8 cellular contexts compared by ENCODE assay signal in the genomic region with DNA sequence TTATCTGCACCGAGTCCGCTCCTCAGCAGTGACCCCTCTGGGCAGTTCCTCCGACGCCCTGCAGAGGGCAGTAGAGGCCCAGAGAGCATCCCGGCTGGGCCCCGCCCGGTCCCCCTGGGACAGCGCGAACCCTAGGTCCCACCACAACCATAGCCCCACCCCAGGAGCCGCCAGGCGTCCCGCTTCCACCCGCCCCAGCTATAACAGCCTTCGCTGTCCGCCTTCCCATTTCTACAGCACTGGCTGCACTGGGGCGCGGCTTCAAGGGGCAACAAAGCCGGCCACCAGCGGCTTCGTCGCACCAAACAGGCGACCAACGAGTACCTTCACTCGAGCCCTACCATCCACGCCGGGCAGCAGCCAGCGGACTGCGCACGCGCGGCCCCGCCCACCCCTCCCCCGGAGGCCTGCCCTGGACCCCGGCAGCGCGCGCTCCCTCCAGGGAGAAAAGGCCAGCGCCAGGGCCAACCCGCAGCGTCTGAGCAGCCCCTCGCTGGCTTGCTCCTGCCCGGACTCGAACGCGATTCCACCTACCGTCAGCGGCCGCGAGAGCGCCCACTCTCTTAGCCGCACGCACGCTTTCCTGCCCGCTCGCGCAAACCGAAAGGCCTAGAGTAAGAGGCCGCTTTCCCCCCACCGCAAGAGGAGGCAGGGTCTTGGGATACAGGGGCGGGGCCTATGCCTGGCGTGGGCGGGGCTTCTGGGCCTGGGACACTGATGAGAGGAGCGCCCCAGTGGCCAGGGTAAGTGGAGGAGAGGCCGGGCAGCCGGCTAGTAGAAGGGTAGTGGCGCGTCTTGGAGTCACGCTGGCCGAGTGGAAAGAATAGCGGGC. TPM values are rescaled to one million over a fixed set of nuclear protein-coding genes. Genes with fewer than 3 reads are reported as not detected.
DNase-seq lines count a peak whose midpoint lies in the region; ATAC-seq and TF ChIP-seq lines count a peak whose summit lies in the region.

A gene with protein sequence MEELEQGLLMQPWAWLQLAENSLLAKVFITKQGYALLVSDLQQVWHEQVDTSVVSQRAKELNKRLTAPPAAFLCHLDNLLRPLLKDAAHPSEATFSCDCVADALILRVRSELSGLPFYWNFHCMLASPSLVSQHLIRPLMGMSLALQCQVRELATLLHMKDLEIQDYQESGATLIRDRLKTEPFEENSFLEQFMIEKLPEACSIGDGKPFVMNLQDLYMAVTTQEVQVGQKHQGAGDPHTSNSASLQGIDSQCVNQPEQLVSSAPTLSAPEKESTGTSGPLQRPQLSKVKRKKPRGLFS (minus strand): TSS at position 630 of the 832 bp plus-strand sequence. CDS start 2,453 bp downstream, outside the sequence.

- H3K4me3 Mint-ChIP-seq in GM23338 (peak within 1 kb of the TSS; percentile 89), neural crest cell (peak within 1 kb of the TSS; percentile 95)

- H3K79me2 ChIP-seq in GM23338 (replicated peaks; ENCODE audit: insufficient read depth) = peaks cover 7% of the 10 kb centered on the region; the same call in 1 of the 2 replicates

- H3K4me1 ChIP-seq in GM23338 (ENCODE audit: insufficient read depth) = peaks cover 4% of the 10 kb centered on the region; the same call in 1 of the 2 replicates
- H3K4me1 ChIP-seq in RWPE2 (ENCODE audit: insufficient read depth, poor library complexity, severe bottlenecking) = no peaks in the 10 kb centered on the region
- peaks cover 14% of the 10 kb centered on the region for H3K4me1 ChIP-seq in stomach smooth muscle (ENCODE audit: control insufficient read depth, insufficient read depth, low read length)

- H3K27me3 ChIP-seq in GM23338 (ENCODE audit: insufficient read depth) (no peaks in the 10 kb centered on the region), RWPE2 (ENCODE audit: insufficient read depth, poor library complexity, severe bottlenecking) (no peaks in the 10 kb centered on the region), stomach smooth muscle (ENCODE audit: control insufficient read depth in 1 of 2, insufficient read depth in 2 of 2, low read length in 2 of 2) (no peaks in the 10 kb centered on the region)

- H3K9me3 ChIP-seq in RWPE2 (ENCODE audit: severe bottlenecking) (no peaks in the 10 kb centered on the region), stomach smooth muscle (ENCODE audit: control insufficient read depth in 2 of 2, low read length in 2 of 2) (no peaks in the 10 kb centered on the region)

- H3K9ac ChIP-seq in stomach smooth muscle (ENCODE audit: low read length in 2 of 2) = peak within 1 kb of the TSS; percentile 17 to 74

- H3K9me3 Mint-ChIP-seq in GM23338 = no peaks in the 10 kb centered on the region
- no peaks in the 10 kb centered on the region for H3K9me3 Mint-ChIP-seq in neural crest cell

- no peaks in the 10 kb centered on the region for H3K36me3 ChIP-seq in GM23338 (ENCODE audit: insufficient read depth)
- H3K36me3 ChIP-seq in RWPE2 (ENCODE audit: low read depth) = peaks cover 5% of the 10 kb centered on the region
- peaks cover 3 to 15% of the 10 kb centered on the region in 2 donors for H3K36me3 ChIP-seq in stomach smooth muscle (ENCODE audit: control insufficient read depth in 2 of 2, insufficient read depth in 2 of 2, low read length in 2 of 2)

- H3K4me3 ChIP-seq in GM23338 (peak within 1 kb of the TSS; percentile 67), RWPE2 (ENCODE audit: severe bottlenecking) (peak within 1 kb of the TSS; percentile 57), fibroblast of the aortic adventitia (ENCODE audit: low read depth, low read length) (peak within 1 kb of the TSS; percentile 89), stomach smooth muscle (ENCODE audit: low read length in 2 of 2) (peak within 1 kb of the TSS; percentile 42 to 87)

- peak within 1 kb of the TSS; percentile 92 for H3K4me2 ChIP-seq in GM23338

- H3K27ac ChIP-seq in GM23338 (ENCODE audit: low read depth) = 0 out of 2 replicates have a peak within 1 kb of the TSS, but pooled peaks have one; percentile 46
- peak within 1 kb of the TSS; percentile 62 for H3K27ac ChIP-seq in RWPE2 (ENCODE audit: poor library complexity, severe bottlenecking)
- peak within 1 kb of the TSS; percentile 62 for H3K27ac ChIP-seq in stomach smooth muscle (ENCODE audit: low read length)

- H3K4me1 Mint-ChIP-seq in GM23338 = peaks cover 20% of the 10 kb centered on the region
- H3K4me1 Mint-ChIP-seq in neural crest cell = peaks cover 17% of the 10 kb centered on the region

- H3K36me3 Mint-ChIP-seq in GM23338 (ENCODE audit: low read depth) (peaks cover 6% of the 10 kb centered on the region; the same call in 2 of the 3 replicates), neural crest cell (ENCODE audit: low read depth) (no peaks in the 10 kb centered on the region)

- no peaks in the 10 kb centered on the region; the same call in 1 of the 2 replicates for H4K20me1 ChIP-seq in GM23338 (replicated peaks; ENCODE audit: insufficient read depth)

- TF ChIP-seq CTCF in GM23338 (conservative IDR thresholded peaks at IDR 0.05; ENCODE audit: low read depth in 2 of 2) (peak; percentile 89 to 91), LNCAP (IDR thresholded peaks at IDR 0.05) (peak; percentile 90), RWPE2 (IDR thresholded peaks at IDR 0.05; ENCODE audit: poor library complexity, severe bottlenecking) (peak; percentile 97), fibroblast of the aortic adventitia (IDR thresholded peaks at IDR 0.05; ENCODE audit: insufficient read depth, low read length) (peak; percentile 99), neural crest cell (conservative IDR thresholded peaks at IDR 0.05) (peak; percentile 100)

- DNase-seq in ELF-1 (ENCODE audit: low read depth, low spot score) = peak; percentile 96
- peak; percentile 97 for DNase-seq in GM23338 (ENCODE audit: low spot score)
- peak; percentile 91 for DNase-seq in RWPE2 (ENCODE audit: low spot score)
- DNase-seq in activated T-helper 9 cell treated with anti-CD3 and anti-CD28 coated beads, Interleukin-2, amount 50 U/mL, for 16 hours (ENCODE audit: low read depth) = peak; percentile 88
- peak; percentile 93 for DNase-seq in fibroblast of the aortic adventitia (ENCODE audit: low read depth)
- peak; percentile 95 for DNase-seq in neural crest cell (ENCODE audit: low read depth, low spot score)

- H3K27ac Mint-ChIP-seq in GM23338 (peak within 1 kb of the TSS; percentile 93), neural crest cell (ENCODE audit: unreplicated experiment) (peak within 1 kb of the TSS; percentile 98)

- peak; percentile 92 for ATAC-seq in GM23338
- peak; percentile 92 for ATAC-seq in RWPE2 (ENCODE audit: low read depth)

- 0 out of 2 replicates have a peak, but pooled peaks cover 3% of the 10 kb centered on the region for H3F3A ChIP-seq in GM23338 (replicated peaks; ENCODE audit: low read depth)

- no peaks in the 10 kb centered on the region for H3K9me2 ChIP-seq in GM23338 (ENCODE audit: insufficient read depth)

- H2AFZ ChIP-seq in GM23338 = peak within 1 kb of the TSS; percentile 94

- H3K27me3 Mint-ChIP-seq in GM23338 (ENCODE audit: insufficient read depth, low read depth, poor library complexity) (peaks cover 19% of the 10 kb centered on the region), neural crest cell (ENCODE audit: low read depth) (no peaks in the 10 kb centered on the region)

TF ChIP-seq in GM23338, 12 proteins besides CTCF, POLR2A, EP300 and RAD21 (continues in another document):
- TF ChIP-seq, protein P1, sequence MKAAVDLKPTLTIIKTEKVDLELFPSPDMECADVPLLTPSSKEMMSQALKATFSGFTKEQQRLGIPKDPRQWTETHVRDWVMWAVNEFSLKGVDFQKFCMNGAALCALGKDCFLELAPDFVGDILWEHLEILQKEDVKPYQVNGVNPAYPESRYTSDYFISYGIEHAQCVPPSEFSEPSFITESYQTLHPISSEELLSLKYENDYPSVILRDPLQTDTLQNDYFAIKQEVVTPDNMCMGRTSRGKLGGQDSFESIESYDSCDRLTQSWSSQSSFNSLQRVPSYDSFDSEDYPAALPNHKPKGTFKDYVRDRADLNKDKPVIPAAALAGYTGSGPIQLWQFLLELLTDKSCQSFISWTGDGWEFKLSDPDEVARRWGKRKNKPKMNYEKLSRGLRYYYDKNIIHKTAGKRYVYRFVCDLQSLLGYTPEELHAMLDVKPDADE (IDR thresholded peaks at IDR 0.05) = no peak
- TF ChIP-seq POLR2AphosphoS5 (IDR thresholded peaks at IDR 0.05; ENCODE audit: low read depth) (peak; percentile 88), NANOG (IDR thresholded peaks at IDR 0.05; ENCODE audit: borderline replicate concordance) (no peak), ZNF331 (CRISPR knock-in tag; IDR thresholded peaks at IDR 0.05; ENCODE audit: low read depth) (no peak)

RNA-seq across cellular contexts. Expression of the gene that starts here (rescaled TPM):
- total RNA-seq in GM23338 (2014; rRNA removed; shearing (Covaris generic)) = 25.2 and 30.6 TPM in 2 replicates
- polyA plus RNA-seq in GM23338 (2016; fragmentation: Nextera tagmentation; extraction: Ambion mirVana) = 16.5 and 19.6 TPM in 2 replicates
- 18.3 and 23.8 TPM in 2 replicates for total RNA-seq in fibroblast of the aortic adventitia (ENCODE audit: low replicate concordance)
- 23.5 and 26.8 TPM in 2 replicates for total RNA-seq in neural crest cell

Comparison
In these comparisons a context has a peak if more than half of its experiments do, and no peak if none do; other contexts are left out.
1. Peak in every context shown above with its lines: DNase-seq, ATAC-seq, H3K4me3 ChIP-seq and H3K27ac ChIP-seq.